In the genomic region with DNA sequence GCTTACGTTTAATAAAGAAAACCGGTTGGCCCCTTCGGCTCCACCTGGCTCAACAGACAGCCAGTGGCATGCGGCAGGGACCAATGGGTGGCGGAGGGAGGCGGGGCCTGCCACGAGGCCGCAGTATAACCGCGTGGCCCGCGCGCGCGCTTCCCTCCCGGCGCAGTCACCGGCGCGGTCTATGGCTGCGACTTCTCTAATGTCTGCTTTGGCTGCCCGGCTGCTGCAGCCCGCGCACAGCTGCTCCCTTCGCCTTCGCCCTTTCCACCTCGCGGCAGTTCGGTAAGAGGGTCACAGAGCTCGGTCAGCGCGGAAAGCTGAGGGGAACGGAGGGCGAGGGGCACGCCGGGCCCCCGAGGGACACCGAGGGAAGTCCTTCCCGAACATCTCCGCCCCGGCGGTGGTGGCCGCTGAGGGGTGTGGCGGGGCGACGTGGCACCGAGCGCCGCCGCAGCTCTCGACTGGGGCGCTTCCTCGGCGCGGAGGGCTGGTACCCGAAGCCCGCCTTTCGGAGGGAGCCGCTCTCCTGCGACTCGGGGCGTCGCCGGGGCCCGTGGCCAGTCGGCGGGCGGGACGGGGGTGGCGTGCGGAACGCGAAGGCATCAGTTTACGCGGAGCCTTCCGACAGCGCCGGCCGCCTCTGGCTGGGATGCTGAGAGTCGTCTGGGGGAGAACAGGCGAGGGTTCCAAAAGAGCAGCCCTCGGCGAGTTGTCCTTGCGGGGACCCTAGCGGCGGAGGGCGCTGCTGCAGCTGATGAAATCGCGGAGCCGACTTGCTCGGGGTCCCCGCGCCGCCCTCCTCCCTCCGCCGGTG, we compare ENCODE assay signal across 8 cellular contexts. TPM values are rescaled to one million over a fixed set of nuclear protein-coding genes. Genes with fewer than 3 reads are reported as not detected.
DNase-seq lines count a peak whose midpoint lies in the region; ATAC-seq and TF ChIP-seq lines count a peak whose summit lies in the region.

A gene (plus strand): TSS at position 155 of the 814 bp plus-strand sequence. CDS start 27 bp downstream, at position 182.

- H3K27ac ChIP-seq in upper lobe of left lung, result peak within 1 kb of the TSS; percentile 90 to 94 (median 91)

- TF ChIP-seq EP300 in upper lobe of left lung (IDR thresholded peaks at IDR 0.05), result no peak

- intact Hi-C loops in cardiac septum (cut with DNase I), result loop anchor here (1.0 to 2.0 kb wide), 2 partner anchors 19 to 28 kb away; no protein-coding TSS in a partner anchor
- intact Hi-C loops in posterior cingulate gyrus (cut with DNase I), result no loop called here

- H3K9me3 ChIP-seq in upper lobe of left lung, result no peaks in the 10 kb centered on the region

- peak within 1 kb of the TSS; percentile 99 for H3K4me3 Mint-ChIP-seq in activated naive CD8-positive, alpha-beta T cell treated with anti-CD3 and anti-CD28 coated beads, Interleukin-2, amount 50 U/mL, for 24 hours

- TF ChIP-seq POLR2A in upper lobe of left lung (IDR thresholded peaks at IDR 0.05), result peak in 3 of 4 donors; percentile 60 to 80 (median 72)

- no peaks in the 10 kb centered on the region for H3K27me3 ChIP-seq in upper lobe of left lung

- TF ChIP-seq CTCF in GM12875 (IDR thresholded peaks at IDR 0.05; ENCODE audit: borderline replicate concordance, insufficient read depth, low read depth, low read length), result peak; percentile 94
- TF ChIP-seq CTCF in upper lobe of left lung (IDR thresholded peaks at IDR 0.05), result peak; percentile 71 to 96 (median 91)

- DNase-seq in NCI-H1417 treated with DMSO at 0.1 percent for 48 hours (lab: John Stamatoyannopoulos, UW) (peak; percentile 96), SW480 (ENCODE audit: low spot score) (peak; percentile 99), cardiac septum (ENCODE audit: low spot score) (peak; percentile 95), posterior cingulate gyrus (peak; percentile 72 to 98 (median 84)), upper lobe of left lung (peak; percentile 95 to 98)
- peak; percentile 93 for DNase-seq in activated naive CD8-positive, alpha-beta T cell treated with anti-CD3 and anti-CD28 coated beads, Interleukin-2, amount 50 U/mL, for 24 hours

- H3K27me3 Mint-ChIP-seq in activated naive CD8-positive, alpha-beta T cell treated with anti-CD3 and anti-CD28 coated beads, Interleukin-2, amount 50 U/mL, for 24 hours, result no peaks in the 10 kb centered on the region

- H3K36me3 ChIP-seq in upper lobe of left lung, result peaks cover 0 to 3% (median 0%) of the 10 kb centered on the region in 4 donors

- H3K4me1 ChIP-seq in upper lobe of left lung, result peaks cover 5 to 43% (median 17%) of the 10 kb centered on the region in 4 donors

- no peaks in the 10 kb centered on the region for H3K9me3 Mint-ChIP-seq in activated naive CD8-positive, alpha-beta T cell treated with anti-CD3 and anti-CD28 coated beads, Interleukin-2, amount 50 U/mL, for 24 hours

- ATAC-seq in HG02798 (IDR thresholded peaks at IDR 0.05; ENCODE audit: poor library complexity, unreplicated experiment) (peak; percentile 90), upper lobe of left lung (ENCODE audit: low FRiP score in 2 of 2) (peak; percentile 98)
- ATAC-seq in activated naive CD8-positive, alpha-beta T cell treated with anti-CD3 and anti-CD28 coated beads, Interleukin-2, amount 50 U/mL, for 24 hours, result peak; percentile 93

- peaks cover 54% of the 10 kb centered on the region for H3K4me1 Mint-ChIP-seq in activated naive CD8-positive, alpha-beta T cell treated with anti-CD3 and anti-CD28 coated beads, Interleukin-2, amount 50 U/mL, for 24 hours

- H3K27ac Mint-ChIP-seq in activated naive CD8-positive, alpha-beta T cell treated with anti-CD3 and anti-CD28 coated beads, Interleukin-2, amount 50 U/mL, for 24 hours, result peak within 1 kb of the TSS; percentile 100

- WGBS in upper lobe of left lung, 2 donors, result 0 to 1% methylated on average over 6 to 72 of the region's 96 CpGs

- peak within 1 kb of the TSS; percentile 83 for H3K4me3 ChIP-seq in GM12875 (ENCODE audit: low read depth, low read length)
- peak within 1 kb of the TSS; percentile 57 to 83 (median 76) for H3K4me3 ChIP-seq in upper lobe of left lung

- H3K36me3 Mint-ChIP-seq in activated naive CD8-positive, alpha-beta T cell treated with anti-CD3 and anti-CD28 coated beads, Interleukin-2, amount 50 U/mL, for 24 hours (ENCODE audit: low read depth), result peaks cover 44% of the 10 kb centered on the region

RNA-seq across cellular contexts. Expression of the gene that starts here (rescaled TPM):
- total RNA-seq in cardiac septum, result 26.8 TPM
- 10 to 100 TPM in 5 of 6 donors, 1 to 10 TPM in 1; 8.4 to 68.1 (median 34.5) TPM for total RNA-seq in upper lobe of left lung

Comparison
In these comparisons a context has a peak if more than half of its experiments do, and no peak if none do; other contexts are left out.
1. Peak in every context shown above with its lines: DNase-seq, ATAC-seq, H3K4me3 ChIP-seq and H3K27ac ChIP-seq.